In the genomic region with DNA sequence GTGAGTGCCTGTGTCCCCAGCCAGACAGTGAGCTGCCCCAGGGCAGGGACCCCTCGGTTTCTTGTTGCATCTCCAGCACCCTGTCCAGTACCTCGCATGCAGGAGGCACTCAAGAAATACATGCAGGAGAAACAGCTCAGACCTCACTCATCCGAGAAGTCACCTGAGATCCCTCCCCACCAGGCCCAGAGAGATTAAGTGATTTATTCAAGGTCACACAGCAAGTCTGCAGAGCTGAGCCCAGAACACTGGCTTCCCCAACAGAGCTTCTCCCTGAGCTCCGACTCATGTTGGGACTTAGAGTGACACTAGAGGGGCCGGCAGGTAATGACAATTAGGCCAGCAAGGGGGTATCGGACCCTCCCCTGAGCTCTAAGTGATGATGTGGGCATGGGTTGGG, we compare ENCODE assay signal across 33 cellular contexts. TPM values are rescaled to one million over a fixed set of nuclear protein-coding genes. Genes with fewer than 3 reads are reported as not detected.
"Had no signal": no experiment of that assay in that cellular context is flagged by ENCODE, and none has a peak within 500 bp of the region (broad histone marks: within the 10 kb centered on the region; RNA-seq: fewer than 3 reads in every experiment).

No MANE protein-coding gene starts in this region.

- H3K4me1 ChIP-seq: colonic mucosa, esophagus squamous epithelium, gastrocnemius medialis, heart right ventricle, left lung, lower lobe of right lung had no signal

- H3K27ac ChIP-seq: colonic mucosa, epithelial cell of prostate, esophagus squamous epithelium, gastrocnemius medialis, heart right ventricle, left lung, lower lobe of right lung had no signal

- H3K36me3 ChIP-seq: colonic mucosa, esophagus squamous epithelium, gastrocnemius medialis, heart right ventricle, left lung, lower lobe of right lung had no signal

- H3K27ac Mint-ChIP-seq: dendritic cell treated with granulocyte-macrophage colony-stimulating factor and Interleukin-4, amounts not matched to agents 40 ng/mL and 50 ng/mL, for 4 days; endodermal cell; mesothelial cell of epicardium had no signal

- FAIRE-seq: endometrium, islet of Langerhans, keratinocyte had no signal

- H3K4me1 Mint-ChIP-seq: mesothelial cell of epicardium had no signal

- H3K9me3 ChIP-seq: colonic mucosa, esophagus squamous epithelium, gastrocnemius medialis, heart right ventricle, left lung, lower lobe of right lung, mucosa of descending colon had no signal

- DNase-seq: colonic mucosa; cortex of kidney; effector CD8-positive, alpha-beta T cell; effector memory CD8-positive, alpha-beta T cell; endodermal cell; erythroblast; esophagus squamous epithelium; foreskin fibroblast; foreskin melanocyte; gastrocnemius medialis; glutamatergic neuron; head of caudate nucleus; heart right ventricle; hippocampal formation; left cardiac atrium; left lung; left ventricle myocardium superior; lower lobe of right lung; mesenchymal stem cell; mucosa of descending colon had no signal

- H3K9me3 Mint-ChIP-seq: dendritic cell treated with granulocyte-macrophage colony-stimulating factor and Interleukin-4, amounts not matched to agents 40 ng/mL and 50 ng/mL, for 4 days; effector memory CD8-positive, alpha-beta T cell; endodermal cell; mesothelial cell of epicardium had no signal

- H3K4me3 ChIP-seq: colonic mucosa, esophagus squamous epithelium, gastrocnemius medialis, heart right ventricle, left lung, lower lobe of right lung, mucosa of descending colon had no signal

- H3K4me3 Mint-ChIP-seq: dendritic cell treated with granulocyte-macrophage colony-stimulating factor and Interleukin-4, amounts not matched to agents 40 ng/mL and 50 ng/mL, for 4 days; effector memory CD8-positive, alpha-beta T cell; endodermal cell; mesothelial cell of epicardium had no signal

- H3K36me3 Mint-ChIP-seq: mesothelial cell of epicardium had no signal

- H3K27me3 ChIP-seq: colonic mucosa had no signal

RNA-seq across cellular contexts. Expression of a gene that starts 45.7 kb away (rescaled TPM):
- total RNA-seq: dermis microvascular lymphatic vessel endothelial cell, gastrocnemius medialis, glomerular endothelial cell, heart right ventricle, kidney epithelial cell, left cardiac atrium, left ventricle myocardium superior, lower leg skin, lung microvascular endothelial cell, mesenteric fat pad, mesothelial cell of epicardium, mucosa of descending colon, myocyte had no signal
- polyA plus RNA-seq: keratinocyte had no signal
